9 cellular contexts compared by ENCODE assay signal in genomic region chr6:125598422-125598821, GRCh38.
DNase-seq lines count a peak whose midpoint lies in the region; ATAC-seq lines count a peak whose summit lies in the region.
"Had no signal": no experiment of that assay in that cellular context is flagged by ENCODE, and none has a peak within 500 bp of the region (broad histone marks: within the 10 kb centered on the region; RNA-seq: fewer than 3 reads in every experiment).

No MANE protein-coding gene starts in this region.

- H3K4me3 ChIP-seq in aorta (ENCODE audit: low read length in 2 of 2) = no peak overlapping the region
- H3K4me3 ChIP-seq: BLaER1 had no signal

- H3K4me1 ChIP-seq in aorta (ENCODE audit: control insufficient read depth in 1 of 2, insufficient read depth in 2 of 2, low read length in 2 of 2) = no peaks in the 10 kb centered on the region
- H3K4me1 ChIP-seq: BLaER1 had no signal

- H3K27me3 ChIP-seq in aorta (ENCODE audit: control insufficient read depth in 1 of 2, insufficient read depth in 2 of 2, low read length in 1 of 2) = no peaks in the 10 kb centered on the region
- H3K27me3 ChIP-seq: BLaER1 had no signal

- H3K9me3 ChIP-seq in aorta (ENCODE audit: control insufficient read depth, low read length) = no peaks in the 10 kb centered on the region
- H3K9me3 ChIP-seq: BLaER1 had no signal

- intact Hi-C loops in left cardiac atrium (cut with DNase I) (no loop called here), aorta (cut with DNase I) (loop anchor here in 1 of 2 donors (5.0 to 10.0 kb wide), 2 partner anchors 74 to 146 kb away; partner anchors contain the start of gene HEY2)

- DNase-seq in NK-92 treated with Interleukin-12 subunit alpha and Interleukin-12 subunit beta, amount 100 ng/mL, for 24 hours (lab: John Stamatoyannopoulos, UW) = peak; percentile 5
- no peak for DNase-seq in NK-92 (lab: John Stamatoyannopoulos, UW; ENCODE audit: unreplicated experiment)
- DNase-seq in SHP77 treated with DMSO at 0.1 percent for 48 hours (lab: John Stamatoyannopoulos, UW) = peak; percentile 98
- peak; percentile 61 for DNase-seq in left cardiac atrium
- peak; percentile 87 to 91 for DNase-seq in aorta
- DNase-seq in stimulated activated CD4-positive, alpha-beta T cell treated with anti-CD3 and anti-CD28 coated beads, Interleukin-2, amount 100 ng/mL, for 48 hours = no peak
- DNase-seq in NCI-H1930 (lab: John Stamatoyannopoulos, UW) = no peak
- DNase-seq in hepatic stellate cell (ENCODE audit: low spot score) = no peak

- no peaks in the 10 kb centered on the region for H3K36me3 ChIP-seq in aorta (ENCODE audit: control insufficient read depth in 1 of 2, insufficient read depth in 2 of 2, low read length in 1 of 2)
- H3K36me3 ChIP-seq: BLaER1 had no signal

- ATAC-seq in left cardiac atrium (peak; percentile 57 to 59), aorta (ENCODE audit: low FRiP score) (peak; percentile 82)

- no peak overlapping the region for H3K27ac ChIP-seq in aorta (ENCODE audit: low read depth in 1 of 2, low read length in 2 of 2)
- H3K27ac ChIP-seq: BLaER1 had no signal

- WGBS in aorta, 2 donors = 49 to 50% methylated on average over 5 of the region's 5 CpGs

Comparison
In these comparisons a context has a peak if more than half of its experiments do, and no peak if none do; other contexts are left out.
1. DNase-seq: peak in NK-92 treated with Interleukin-12 subunit alpha and Interleukin-12 subunit beta, amount 100 ng/mL, for 24 hours (single experiment), SHP77 treated with DMSO at 0.1 percent for 48 hours (single experiment), left cardiac atrium (single experiment) and aorta (2 of 2); none in NK-92 (single experiment), stimulated activated CD4-positive, alpha-beta T cell treated with anti-CD3 and anti-CD28 coated beads, Interleukin-2, amount 100 ng/mL, for 48 hours (0 of 2), NCI-H1930 (0 of 2) and hepatic stellate cell (single experiment).